Comparison of ENCODE assay signal across 9 cellular contexts in the genomic region with DNA sequence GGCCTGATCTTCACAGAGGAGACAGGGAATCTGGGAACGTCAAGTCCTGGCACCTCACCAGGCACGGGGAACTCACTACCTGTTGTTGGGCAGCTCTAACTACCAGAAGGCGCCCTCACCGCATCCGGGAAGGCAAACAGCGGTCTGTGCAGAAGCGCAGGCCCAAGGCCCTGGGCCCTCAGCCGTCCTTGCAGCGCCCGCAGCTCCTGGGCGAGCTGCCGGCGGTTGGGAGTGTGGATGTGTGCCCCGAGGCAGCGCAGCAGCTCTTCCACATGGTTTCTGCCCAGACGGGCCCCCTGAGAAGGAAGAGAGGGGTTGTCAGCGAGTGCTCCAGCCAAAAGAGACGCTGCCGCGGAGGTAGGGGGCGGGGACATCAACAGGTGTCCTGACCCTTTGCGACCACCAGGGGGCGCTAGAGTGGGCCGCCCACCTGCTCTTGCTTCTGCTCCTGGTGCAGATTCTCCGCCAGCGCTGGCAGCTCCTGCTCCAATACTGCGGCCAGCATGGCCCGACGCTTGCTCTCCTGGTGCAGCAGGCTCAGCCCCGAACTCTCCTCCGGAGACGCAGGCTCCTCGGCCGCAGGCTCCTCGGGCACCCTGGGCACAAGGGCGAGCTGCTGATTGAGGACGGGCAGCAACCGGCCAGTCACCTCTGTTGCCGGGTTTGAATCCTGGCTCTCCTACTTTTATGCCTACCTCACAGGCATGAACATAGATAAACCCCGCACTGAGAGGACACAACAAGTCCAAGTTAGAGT. TPM values are rescaled to one million over a fixed set of nuclear protein-coding genes. Genes with fewer than 3 reads are reported as not detected.
DNase-seq lines count a peak whose midpoint lies in the region; ATAC-seq, FAIRE-seq and TF ChIP-seq lines count a peak whose summit lies in the region.
"Had no signal": no experiment of that assay in that cellular context is flagged by ENCODE, and none has a peak within 500 bp of the region (broad histone marks: within the 10 kb centered on the region; RNA-seq: fewer than 3 reads in every experiment).

No MANE protein-coding gene starts in this region.

- peaks cover 6% of the 10 kb centered on the region for H3K27me3 Mint-ChIP-seq in activated T-cell treated with anti-CD3 and anti-CD28 coated beads, Interleukin-2, amount 50 U/mL, for 72 hours (ENCODE audit: low read depth)
- peaks cover 36% of the 10 kb centered on the region for H3K27me3 Mint-ChIP-seq in neural crest cell (ENCODE audit: low read depth)

- H3K4me3 ChIP-seq in PC-9 = no peak overlapping the region

- no peaks in the 10 kb centered on the region for H3F3A ChIP-seq in PC-9 (ENCODE audit: insufficient read depth, low read depth)

- no peak overlapping the region for H3K27ac Mint-ChIP-seq in activated T-cell treated with anti-CD3 and anti-CD28 coated beads, Interleukin-2, amount 50 U/mL, for 72 hours
- no peak overlapping the region for H3K27ac Mint-ChIP-seq in neural crest cell (ENCODE audit: unreplicated experiment)

- H3K27ac ChIP-seq in PC-9 = no peak overlapping the region

- peaks cover 29% of the 10 kb centered on the region for H3K4me1 Mint-ChIP-seq in activated T-cell treated with anti-CD3 and anti-CD28 coated beads, Interleukin-2, amount 50 U/mL, for 72 hours (ENCODE audit: low read depth)
- peaks cover 12% of the 10 kb centered on the region for H3K4me1 Mint-ChIP-seq in neural crest cell

- H3K9me3 Mint-ChIP-seq in activated T-cell treated with anti-CD3 and anti-CD28 coated beads, Interleukin-2, amount 50 U/mL, for 72 hours = no peaks in the 10 kb centered on the region
- no peaks in the 10 kb centered on the region for H3K9me3 Mint-ChIP-seq in neural crest cell

- H3K79me2 ChIP-seq in PC-9 (ENCODE audit: low read depth) = no peaks in the 10 kb centered on the region

- H3K36me3 Mint-ChIP-seq in activated T-cell treated with anti-CD3 and anti-CD28 coated beads, Interleukin-2, amount 50 U/mL, for 72 hours (ENCODE audit: insufficient read depth in 2 of 2) = no peaks in the 10 kb centered on the region
- no peaks in the 10 kb centered on the region for H3K36me3 Mint-ChIP-seq in neural crest cell (ENCODE audit: low read depth)

- intact Hi-C loops in PC-9 (cut with micrococcal nuclease; ENCODE audit: unreplicated experiment) = no loop called here

- no peaks in the 10 kb centered on the region for H4K20me1 ChIP-seq in PC-9 (ENCODE audit: insufficient read depth)

- ATAC-seq in HG02943 (IDR thresholded peaks at IDR 0.05; ENCODE audit: low read depth, unreplicated experiment) (peak; percentile 54), GM19023 (IDR thresholded peaks at IDR 0.05; ENCODE audit: unreplicated experiment) (no peak)
- peak; percentile 69 to 71 for ATAC-seq in activated T-cell treated with anti-CD3 and anti-CD28 coated beads, Interleukin-2, amount 50 U/mL, for 72 hours (replicated peaks in 1 of 2)

- no peak overlapping the region for H2AFZ ChIP-seq in PC-9

- POLR2A ChIA-PET in PC-9 (lab: Charles Lee; ENCODE audit: unreplicated experiment) = interaction anchor here (0.7 kb wide), 1 partner anchor 55 kb away, joined by 8 read pairs; no protein-coding TSS in a partner anchor

- CTCF ChIA-PET in PC-9 (lab: Charles Lee) = no interaction called here

- no peaks in the 10 kb centered on the region for H3K9me3 ChIP-seq in PC-9 (ENCODE audit: insufficient read depth, low read depth)

- FAIRE-seq in D721Med (lab: Jason Lieb, UNC) = no peak

- H3K4me3 Mint-ChIP-seq in activated T-cell treated with anti-CD3 and anti-CD28 coated beads, Interleukin-2, amount 50 U/mL, for 72 hours = peak overlapping the region; percentile 69 to 80
- peak overlapping the region; percentile 47 for H3K4me3 Mint-ChIP-seq in neural crest cell

- TF ChIP-seq CTCF in D721Med (IDR thresholded peaks at IDR 0.05; ENCODE audit: insufficient read depth, missing control alignments) (peak; percentile 75), PC-9 (conservative IDR thresholded peaks at IDR 0.05) (peak; percentile 80), neural crest cell (conservative IDR thresholded peaks at IDR 0.05) (peak; percentile 97)

- no peaks in the 10 kb centered on the region for H3K4me1 ChIP-seq in PC-9 (replicated peaks; ENCODE audit: insufficient read depth)

- no peaks in the 10 kb centered on the region for H3K9me2 ChIP-seq in PC-9 (ENCODE audit: insufficient read depth)

- BruUV-seq in PC-9 (replicated peaks; lab: Mats Ljungman, UMichigan) = no TSS peak

- no peaks in the 10 kb centered on the region for H3K27me3 ChIP-seq in PC-9 (ENCODE audit: insufficient read depth, low read depth)

- DNase-seq in D721Med (ENCODE audit: insufficient read length, low spot score) (peak; percentile 69), PC-9 (peak in 1 of 2 experiments; percentile 41), fibroblast of peridontal ligament (ENCODE audit: extremely low read depth) (peak; percentile 31), neural crest cell (ENCODE audit: low read depth, low spot score) (peak; percentile 67), superior temporal gyrus (ENCODE audit: extremely low spot score) (peak; percentile 45)
- peak; percentile 79 to 86 for DNase-seq in activated T-cell treated with anti-CD3 and anti-CD28 coated beads, Interleukin-2, amount 50 U/mL, for 72 hours

- H3K4me2 ChIP-seq in PC-9 = no peak overlapping the region

- no peaks in the 10 kb centered on the region for H3K36me3 ChIP-seq in PC-9 (ENCODE audit: low read depth)

RNA-seq across cellular contexts. Expression of a gene that starts 9.3 kb away (rescaled TPM):
- total RNA-seq in PC-9 (2021) (25.1 and 26.2 TPM in 2 replicates), neural crest cell (12.9 and 13.6 TPM in 2 replicates)
- 10 to 100 TPM in 1 of 2 donors, 1 to 10 TPM in 1; 8.3 to 10.4 TPM for total RNA-seq in activated T-cell treated with anti-CD3 and anti-CD28 coated beads, Interleukin-2, amount 50 U/mL, for 72 hours

RNA-seq across cellular contexts. Expression of a gene that starts 15.6 kb away (rescaled TPM):
- 43.7 and 49.8 TPM in 2 replicates for total RNA-seq in PC-9 (2021)
- 10 to 100 TPM; 73.1 to 89.9 TPM for total RNA-seq in activated T-cell treated with anti-CD3 and anti-CD28 coated beads, Interleukin-2, amount 50 U/mL, for 72 hours
- total RNA-seq in neural crest cell = 0.72 and 1.4 TPM in 2 replicates

RNA-seq across cellular contexts. Expression of a gene that starts 17.2 kb away (rescaled TPM):
- total RNA-seq in PC-9 (2021) (not detected in 2 replicates), neural crest cell (not detected in 2 replicates)
- not detected for total RNA-seq in activated T-cell treated with anti-CD3 and anti-CD28 coated beads, Interleukin-2, amount 50 U/mL, for 72 hours
- total RNA-seq: activated CD8-positive, alpha-beta memory T cell treated with anti-CD3 and anti-CD28 coated beads for 36 hours had no signal

RNA-seq across cellular contexts. Expression of a gene that starts 25.7 kb away (rescaled TPM):
- total RNA-seq in PC-9 (2021) (0.63 and 1.7 TPM in 2 replicates), neural crest cell (not detected in 2 replicates)
- not detected for total RNA-seq in activated T-cell treated with anti-CD3 and anti-CD28 coated beads, Interleukin-2, amount 50 U/mL, for 72 hours
- total RNA-seq: activated CD8-positive, alpha-beta memory T cell treated with anti-CD3 and anti-CD28 coated beads for 36 hours had no signal

RNA-seq across cellular contexts. Expression of a gene that starts 35.0 kb away (rescaled TPM):
- total RNA-seq in PC-9 (2021) (0.98 and 1.2 TPM in 2 replicates), neural crest cell (6.1 and 7.0 TPM in 2 replicates)
- under 1 TPM; 0.81 to 0.91 TPM for total RNA-seq in activated T-cell treated with anti-CD3 and anti-CD28 coated beads, Interleukin-2, amount 50 U/mL, for 72 hours

Comparison
In these comparisons a context has a peak if more than half of its experiments do, and no peak if none do; other contexts are left out.
1. RNA of a gene that starts 15.6 kb away (total RNA-seq): 73.1 to 89.9 TPM in activated T-cell treated with anti-CD3 and anti-CD28 coated beads, Interleukin-2, amount 50 U/mL, for 72 hours and 43.7 to 49.8 TPM in PC-9; 0.72 to 1.4 TPM in neural crest cell; every median in the first group is over 10 times any median in the second.
2. Peak in every context shown above with its lines, with median percentiles within 50 percentile points of each other: CTCF ChIP-seq.